In genomic region chr11:130042093-130042591, GRCh38 we compare ENCODE assay signal across 9 cellular contexts. TPM values are rescaled to one million over a fixed set of nuclear protein-coding genes. Genes with fewer than 3 reads are reported as not detected.
DNase-seq lines count a peak whose midpoint lies in the region; ATAC-seq and TF ChIP-seq lines count a peak whose summit lies in the region.
"Had no signal": no experiment of that assay in that cellular context is flagged by ENCODE, and none has a peak within 500 bp of the region (broad histone marks: within the 10 kb centered on the region; RNA-seq: fewer than 3 reads in every experiment).

No MANE protein-coding gene starts in this region.

- H4K20me1 ChIP-seq in Karpas-422 (ENCODE audit: insufficient read depth, low read depth, low read length) = no peaks in the 10 kb centered on the region

- H3K9me2 ChIP-seq in Karpas-422 (replicated peaks; ENCODE audit: insufficient read depth, low read length) = no peaks in the 10 kb centered on the region

- peaks cover 9 to 18% (median 12%) of the 10 kb centered on the region in 5 donors for H3K27me3 Mint-ChIP-seq in naive thymus-derived CD4-positive, alpha-beta T cell

- TF ChIP-seq CTCF in NB4 (IDR thresholded peaks at IDR 0.05; ENCODE audit: low read depth, low read length) = no peak

- POLR2A ChIA-PET in naive thymus-derived CD4-positive, alpha-beta T cell (lab: Charles Lee) = no interaction called here

- H3K27me3 ChIP-seq in naive thymus-derived CD4-positive, alpha-beta T cell (ENCODE audit: control insufficient read depth in 2 of 2, insufficient read depth in 2 of 2, low read length in 2 of 2) = no peaks in the 10 kb centered on the region
- H3K27me3 ChIP-seq in Karpas-422 (ENCODE audit: low read length) = no peaks in the 10 kb centered on the region

- peaks cover 0 to 8% (median 0%) of the 10 kb centered on the region in 7 donors for H3K4me1 Mint-ChIP-seq in naive thymus-derived CD4-positive, alpha-beta T cell

- H3K9me3 ChIP-seq in naive thymus-derived CD4-positive, alpha-beta T cell (ENCODE audit: control insufficient read depth in 2 of 3, low read length in 3 of 3) = no peaks in the 10 kb centered on the region
- no peaks in the 10 kb centered on the region for H3K9me3 ChIP-seq in Karpas-422 (ENCODE audit: low read length)

- H3K4me3 Mint-ChIP-seq in naive thymus-derived CD4-positive, alpha-beta T cell = no peak overlapping the region

- no peaks in the 10 kb centered on the region for H3K36me3 ChIP-seq in naive thymus-derived CD4-positive, alpha-beta T cell (ENCODE audit: control insufficient read depth in 2 of 3, insufficient read depth in 3 of 3, low read length in 3 of 3)
- H3K36me3 ChIP-seq in Karpas-422 (ENCODE audit: insufficient read depth, low read length) = no peaks in the 10 kb centered on the region

- intact Hi-C loops in naive thymus-derived CD4-positive, alpha-beta T cell (cut with micrococcal nuclease) = no loop called here

- DNase-seq in EH (ENCODE audit: low read depth) (peak; percentile 88), NB4 (ENCODE audit: low read depth) (peak; percentile 69), brain pericyte (ENCODE audit: low read depth, low spot score) (peak; percentile 44), NCI-H524 treated with DMSO at 0.1 percent for 48 hours (lab: John Stamatoyannopoulos, UW) (no peak), NCI-H2227 (lab: John Stamatoyannopoulos, UW; ENCODE audit: unreplicated experiment) (no peak), NCI-H1436 (lab: John Stamatoyannopoulos, UW) (no peak), Karpas-422 (no peak)
- DNase-seq in naive thymus-derived CD4-positive, alpha-beta T cell = no peak
- DNase-seq: NCI-H2227 treated with DMSO at 0.1 percent for 48 hours had no signal

- H3K36me3 Mint-ChIP-seq in naive thymus-derived CD4-positive, alpha-beta T cell = no peaks in the 10 kb centered on the region

- no peak overlapping the region for H3K4me2 ChIP-seq in Karpas-422 (ENCODE audit: low read depth, low read length, poor library complexity, severe bottlenecking)

- no peaks in the 10 kb centered on the region for H3K4me1 ChIP-seq in naive thymus-derived CD4-positive, alpha-beta T cell (ENCODE audit: control insufficient read depth in 2 of 2, insufficient read depth in 2 of 2, low read length in 2 of 2)
- no peaks in the 10 kb centered on the region for H3K4me1 ChIP-seq in Karpas-422 (ENCODE audit: low read length)

- ATAC-seq in naive thymus-derived CD4-positive, alpha-beta T cell = peak; percentile 91

- no peak overlapping the region for H3K27ac ChIP-seq in naive thymus-derived CD4-positive, alpha-beta T cell (ENCODE audit: low read depth, low read length)
- H3K27ac ChIP-seq in Karpas-422 (ENCODE audit: low read length) = no peak overlapping the region

- peaks cover 0 to 2% (median 0%) of the 10 kb centered on the region in 11 donors for H3K9me3 Mint-ChIP-seq in naive thymus-derived CD4-positive, alpha-beta T cell

- no peak overlapping the region for H2AFZ ChIP-seq in Karpas-422 (ENCODE audit: low read length)

- no peak overlapping the region for H3K9ac ChIP-seq in Karpas-422 (ENCODE audit: low read length)

- H3K4me3 ChIP-seq in NB4 (ENCODE audit: low read depth, low read length) = no peak overlapping the region
- H3K4me3 ChIP-seq in naive thymus-derived CD4-positive, alpha-beta T cell (ENCODE audit: low read length) = no peak overlapping the region
- no peak overlapping the region for H3K4me3 ChIP-seq in Karpas-422 (ENCODE audit: low read length)

- CTCF ChIA-PET in naive thymus-derived CD4-positive, alpha-beta T cell (lab: Charles Lee) = no interaction called here

- no peak overlapping the region for H3K27ac Mint-ChIP-seq in naive thymus-derived CD4-positive, alpha-beta T cell

- TF ChIP-seq POLR2A in NB4 (IDR thresholded peaks at IDR 0.05; ENCODE audit: extremely low read depth, insufficient read length) = no peak

- no peaks in the 10 kb centered on the region for H3K79me2 ChIP-seq in Karpas-422 (ENCODE audit: low read length)

RNA-seq across cellular contexts. Expression of gene APLP2, which starts 27.6 kb away (rescaled TPM):
- 100 to 1,000 TPM in 1 of 5 experiments, 10 to 100 TPM in 4; 26.6 to 172 (median 51.5) TPM for total RNA-seq in naive thymus-derived CD4-positive, alpha-beta T cell
- polyA plus RNA-seq in naive thymus-derived CD4-positive, alpha-beta T cell = 10 to 100 TPM; 33.2 to 43.0 TPM
- 50.8 and 68.3 TPM in 2 replicates for total RNA-seq in Karpas-422 (2014; rRNA removed; shearing (Covaris generic); ENCODE audit: low replicate concordance)

RNA-seq across cellular contexts. Expression of gene PRDM10, which starts 39.5 kb away (rescaled TPM):
- 10 to 100 TPM; 12.4 to 16.3 (median 13.8) TPM for total RNA-seq in naive thymus-derived CD4-positive, alpha-beta T cell
- polyA plus RNA-seq in naive thymus-derived CD4-positive, alpha-beta T cell = 1 to 10 TPM; 2.5 to 3.3 TPM
- total RNA-seq in Karpas-422 (2014; rRNA removed; shearing (Covaris generic); ENCODE audit: low replicate concordance) = 7.1 and 9.8 TPM in 2 replicates

Comparison
In these comparisons a context has a peak if more than half of its experiments do, and no peak if none do; other contexts are left out.
1. DNase-seq: peak in EH (single experiment), NB4 (single experiment) and brain pericyte (single experiment); none in naive thymus-derived CD4-positive, alpha-beta T cell (0 of 9), NCI-H524 treated with DMSO at 0.1 percent for 48 hours (single experiment), NCI-H2227 (single experiment), NCI-H1436 (single experiment) and Karpas-422 (single experiment).